In the genomic region with DNA sequence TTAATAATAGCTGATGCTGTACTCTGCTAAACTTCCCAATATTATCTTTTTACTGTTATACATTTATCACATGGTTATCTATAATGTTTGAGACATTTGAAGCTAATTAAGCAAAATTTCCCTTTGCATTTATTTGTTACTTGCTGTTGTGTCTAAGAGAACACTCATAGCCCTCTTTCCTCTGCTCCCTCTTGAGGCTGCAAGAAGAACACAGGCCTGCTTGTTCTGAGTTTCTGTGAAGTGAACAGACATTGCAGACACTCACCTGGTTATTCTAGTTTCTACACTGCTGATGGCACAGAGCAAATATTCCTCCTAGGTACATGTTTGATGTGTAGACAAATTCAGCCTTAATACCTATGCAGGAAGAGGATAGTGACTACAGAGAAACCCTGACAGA, we compare ENCODE assay signal across 1 cellular context.
TF ChIP-seq lines count a peak whose summit lies in the region.

No MANE protein-coding gene starts in this region.

TF ChIP-seq in GM23338, 12 proteins besides CTCF, POLR2A, EP300 and RAD21:
- TF ChIP-seq, protein P1, sequence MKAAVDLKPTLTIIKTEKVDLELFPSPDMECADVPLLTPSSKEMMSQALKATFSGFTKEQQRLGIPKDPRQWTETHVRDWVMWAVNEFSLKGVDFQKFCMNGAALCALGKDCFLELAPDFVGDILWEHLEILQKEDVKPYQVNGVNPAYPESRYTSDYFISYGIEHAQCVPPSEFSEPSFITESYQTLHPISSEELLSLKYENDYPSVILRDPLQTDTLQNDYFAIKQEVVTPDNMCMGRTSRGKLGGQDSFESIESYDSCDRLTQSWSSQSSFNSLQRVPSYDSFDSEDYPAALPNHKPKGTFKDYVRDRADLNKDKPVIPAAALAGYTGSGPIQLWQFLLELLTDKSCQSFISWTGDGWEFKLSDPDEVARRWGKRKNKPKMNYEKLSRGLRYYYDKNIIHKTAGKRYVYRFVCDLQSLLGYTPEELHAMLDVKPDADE (IDR thresholded peaks at IDR 0.05) = no peak
- TF ChIP-seq EZH2phosphoT487 (IDR thresholded peaks at IDR 0.05; ENCODE audit: unreplicated experiment) = no peak
- TF ChIP-seq STAT1 (IDR thresholded peaks at IDR 0.05; ENCODE audit: unreplicated experiment) = no peak
- no peak for TF ChIP-seq ZNF331 (CRISPR knock-in tag; IDR thresholded peaks at IDR 0.05; ENCODE audit: low read depth)
- TF ChIP-seq NANOG (IDR thresholded peaks at IDR 0.05; ENCODE audit: borderline replicate concordance) = no peak
- TF ChIP-seq EZH2 (IDR thresholded peaks at IDR 0.05; ENCODE audit: low read depth, unreplicated experiment) = no peak
- no peak for TF ChIP-seq JUNB (IDR thresholded peaks at IDR 0.05; ENCODE audit: unreplicated experiment)
- TF ChIP-seq, protein P2, sequence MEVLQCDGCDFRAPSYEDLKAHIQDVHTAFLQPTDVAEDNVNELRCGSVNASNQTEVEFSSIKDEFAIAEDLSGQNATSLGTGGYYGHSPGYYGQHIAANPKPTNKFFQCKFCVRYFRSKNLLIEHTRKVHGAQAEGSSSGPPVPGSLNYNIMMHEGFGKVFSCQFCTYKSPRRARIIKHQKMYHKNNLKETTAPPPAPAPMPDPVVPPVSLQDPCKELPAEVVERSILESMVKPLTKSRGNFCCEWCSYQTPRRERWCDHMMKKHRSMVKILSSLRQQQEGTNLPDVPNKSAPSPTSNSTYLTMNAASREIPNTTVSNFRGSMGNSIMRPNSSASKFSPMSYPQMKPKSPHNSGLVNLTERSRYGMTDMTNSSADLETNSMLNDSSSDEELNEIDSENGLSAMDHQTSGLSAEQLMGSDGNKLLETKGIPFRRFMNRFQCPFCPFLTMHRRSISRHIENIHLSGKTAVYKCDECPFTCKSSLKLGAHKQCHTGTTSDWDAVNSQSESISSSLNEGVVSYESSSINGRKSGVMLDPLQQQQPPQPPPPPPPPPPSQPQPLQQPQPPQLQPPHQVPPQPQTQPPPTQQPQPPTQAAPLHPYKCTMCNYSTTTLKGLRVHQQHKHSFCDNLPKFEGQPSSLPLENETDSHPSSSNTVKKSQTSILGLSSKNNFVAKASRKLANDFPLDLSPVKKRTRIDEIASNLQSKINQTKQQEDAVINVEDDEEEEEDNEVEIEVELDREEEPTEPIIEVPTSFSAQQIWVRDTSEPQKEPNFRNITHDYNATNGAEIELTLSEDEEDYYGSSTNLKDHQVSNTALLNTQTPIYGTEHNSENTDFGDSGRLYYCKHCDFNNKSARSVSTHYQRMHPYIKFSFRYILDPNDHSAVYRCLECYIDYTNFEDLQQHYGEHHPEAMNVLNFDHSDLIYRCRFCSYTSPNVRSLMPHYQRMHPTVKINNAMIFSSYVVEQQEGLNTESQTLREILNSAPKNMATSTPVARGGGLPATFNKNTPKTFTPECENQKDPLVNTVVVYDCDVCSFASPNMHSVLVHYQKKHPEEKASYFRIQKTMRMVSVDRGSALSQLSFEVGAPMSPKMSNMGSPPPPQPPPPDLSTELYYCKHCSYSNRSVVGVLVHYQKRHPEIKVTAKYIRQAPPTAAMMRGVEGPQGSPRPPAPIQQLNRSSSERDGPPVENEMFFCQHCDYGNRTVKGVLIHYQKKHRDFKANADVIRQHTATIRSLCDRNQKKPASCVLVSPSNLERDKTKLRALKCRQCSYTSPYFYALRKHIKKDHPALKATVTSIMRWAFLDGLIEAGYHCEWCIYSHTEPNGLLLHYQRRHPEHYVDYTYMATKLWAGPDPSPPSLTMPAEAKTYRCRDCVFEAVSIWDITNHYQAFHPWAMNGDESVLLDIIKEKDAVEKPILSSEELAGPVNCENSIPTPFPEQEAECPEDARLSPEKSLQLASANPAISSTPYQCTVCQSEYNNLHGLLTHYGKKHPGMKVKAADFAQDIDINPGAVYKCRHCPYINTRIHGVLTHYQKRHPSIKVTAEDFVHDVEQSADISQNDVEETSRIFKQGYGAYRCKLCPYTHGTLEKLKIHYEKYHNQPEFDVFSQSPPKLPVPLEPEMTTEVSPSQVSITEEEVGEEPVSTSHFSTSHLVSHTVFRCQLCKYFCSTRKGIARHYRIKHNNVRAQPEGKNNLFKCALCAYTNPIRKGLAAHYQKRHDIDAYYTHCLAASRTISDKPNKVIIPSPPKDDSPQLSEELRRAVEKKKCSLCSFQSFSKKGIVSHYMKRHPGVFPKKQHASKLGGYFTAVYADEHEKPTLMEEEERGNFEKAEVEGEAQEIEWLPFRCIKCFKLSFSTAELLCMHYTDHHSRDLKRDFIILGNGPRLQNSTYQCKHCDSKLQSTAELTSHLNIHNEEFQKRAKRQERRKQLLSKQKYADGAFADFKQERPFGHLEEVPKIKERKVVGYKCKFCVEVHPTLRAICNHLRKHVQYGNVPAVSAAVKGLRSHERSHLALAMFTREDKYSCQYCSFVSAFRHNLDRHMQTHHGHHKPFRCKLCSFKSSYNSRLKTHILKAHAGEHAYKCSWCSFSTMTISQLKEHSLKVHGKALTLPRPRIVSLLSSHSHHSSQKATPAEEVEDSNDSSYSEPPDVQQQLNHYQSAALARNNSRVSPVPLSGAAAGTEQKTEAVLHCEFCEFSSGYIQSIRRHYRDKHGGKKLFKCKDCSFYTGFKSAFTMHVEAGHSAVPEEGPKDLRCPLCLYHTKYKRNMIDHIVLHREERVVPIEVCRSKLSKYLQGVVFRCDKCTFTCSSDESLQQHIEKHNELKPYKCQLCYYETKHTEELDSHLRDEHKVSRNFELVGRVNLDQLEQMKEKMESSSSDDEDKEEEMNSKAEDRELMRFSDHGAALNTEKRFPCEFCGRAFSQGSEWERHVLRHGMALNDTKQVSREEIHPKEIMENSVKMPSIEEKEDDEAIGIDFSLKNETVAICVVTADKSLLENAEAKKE (CRISPR knock-in tag; IDR thresholded peaks at IDR 0.05) = no peak
- no peak for TF ChIP-seq CREB1 (CRISPR knock-in tag; IDR thresholded peaks at IDR 0.05; ENCODE audit: low read depth)
- no peak for TF ChIP-seq POLR2AphosphoS5 (IDR thresholded peaks at IDR 0.05; ENCODE audit: low read depth)
- TF ChIP-seq, protein P3, sequence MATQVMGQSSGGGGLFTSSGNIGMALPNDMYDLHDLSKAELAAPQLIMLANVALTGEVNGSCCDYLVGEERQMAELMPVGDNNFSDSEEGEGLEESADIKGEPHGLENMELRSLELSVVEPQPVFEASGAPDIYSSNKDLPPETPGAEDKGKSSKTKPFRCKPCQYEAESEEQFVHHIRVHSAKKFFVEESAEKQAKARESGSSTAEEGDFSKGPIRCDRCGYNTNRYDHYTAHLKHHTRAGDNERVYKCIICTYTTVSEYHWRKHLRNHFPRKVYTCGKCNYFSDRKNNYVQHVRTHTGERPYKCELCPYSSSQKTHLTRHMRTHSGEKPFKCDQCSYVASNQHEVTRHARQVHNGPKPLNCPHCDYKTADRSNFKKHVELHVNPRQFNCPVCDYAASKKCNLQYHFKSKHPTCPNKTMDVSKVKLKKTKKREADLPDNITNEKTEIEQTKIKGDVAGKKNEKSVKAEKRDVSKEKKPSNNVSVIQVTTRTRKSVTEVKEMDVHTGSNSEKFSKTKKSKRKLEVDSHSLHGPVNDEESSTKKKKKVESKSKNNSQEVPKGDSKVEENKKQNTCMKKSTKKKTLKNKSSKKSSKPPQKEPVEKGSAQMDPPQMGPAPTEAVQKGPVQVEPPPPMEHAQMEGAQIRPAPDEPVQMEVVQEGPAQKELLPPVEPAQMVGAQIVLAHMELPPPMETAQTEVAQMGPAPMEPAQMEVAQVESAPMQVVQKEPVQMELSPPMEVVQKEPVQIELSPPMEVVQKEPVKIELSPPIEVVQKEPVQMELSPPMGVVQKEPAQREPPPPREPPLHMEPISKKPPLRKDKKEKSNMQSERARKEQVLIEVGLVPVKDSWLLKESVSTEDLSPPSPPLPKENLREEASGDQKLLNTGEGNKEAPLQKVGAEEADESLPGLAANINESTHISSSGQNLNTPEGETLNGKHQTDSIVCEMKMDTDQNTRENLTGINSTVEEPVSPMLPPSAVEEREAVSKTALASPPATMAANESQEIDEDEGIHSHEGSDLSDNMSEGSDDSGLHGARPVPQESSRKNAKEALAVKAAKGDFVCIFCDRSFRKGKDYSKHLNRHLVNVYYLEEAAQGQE (IDR thresholded peaks at IDR 0.05; ENCODE audit: unreplicated experiment) = no peak
- no peak for TF ChIP-seq ZNF114 (CRISPR knock-in tag; IDR thresholded peaks at IDR 0.05)
TF ChIP-seq in GM23338: peak in this region for 0.
